2 cellular contexts compared by ENCODE assay signal in genomic region chr16:303760-304505, GRCh38.
TF ChIP-seq lines count a peak whose summit lies in the region.

No MANE protein-coding gene starts in this region.

TF ChIP-seq in Ishikawa, 13 proteins besides CTCF, POLR2A, EP300 and RAD21:
- no peak for TF ChIP-seq USF1 (IDR thresholded peaks at IDR 0.05)
- no peak for TF ChIP-seq CREB1 (IDR thresholded peaks at IDR 0.05; ENCODE audit: low read depth)
- no peak for TF ChIP-seq REST (IDR thresholded peaks at IDR 0.05; ENCODE audit: low read depth)
- TF ChIP-seq FOXM1 (IDR thresholded peaks at IDR 0.05; ENCODE audit: borderline replicate concordance, low read depth) = no peak
- no peak for TF ChIP-seq NFIC (IDR thresholded peaks at IDR 0.05)
- TF ChIP-seq MAX (IDR thresholded peaks at IDR 0.05) = no peak
- TF ChIP-seq TAF1 (IDR thresholded peaks at IDR 0.05; ENCODE audit: low read depth) = no peak
- no peak for TF ChIP-seq YY1 (IDR thresholded peaks at IDR 0.05; ENCODE audit: low read depth)
- TF ChIP-seq CEBPB (IDR thresholded peaks at IDR 0.05) = no peak
- TF ChIP-seq TCF12 (IDR thresholded peaks at IDR 0.05; ENCODE audit: low read depth) = no peak
- no peak for TF ChIP-seq ZBTB7A (IDR thresholded peaks at IDR 0.05; ENCODE audit: low read depth)
- no peak for TF ChIP-seq EGR1 (IDR thresholded peaks at IDR 0.05)
- no peak for TF ChIP-seq TEAD4 (IDR thresholded peaks at IDR 0.05)

TF ChIP-seq in GM12878, 131 proteins besides CTCF, POLR2A, EP300 and RAD21:
- TF ChIP-seq ZBTB4 (CRISPR knock-in tag; IDR thresholded peaks at IDR 0.05) = no peak
- no peak for TF ChIP-seq SUPT20H (IDR thresholded peaks at IDR 0.05; ENCODE audit: borderline replicate concordance, control insufficient read depth, low read depth, low read length)
- no peak for TF ChIP-seq ASH2L (IDR thresholded peaks at IDR 0.05; ENCODE audit: borderline replicate concordance, low read depth)
- no peak for TF ChIP-seq CEBPZ (IDR thresholded peaks at IDR 0.05; ENCODE audit: low read depth, low read length)
- no peak for TF ChIP-seq SIX5 (IDR thresholded peaks at IDR 0.05; ENCODE audit: low read depth, low read length, severe bottlenecking)
TF ChIP-seq in GM12878: peak in this region for 0.
